Comparison of ENCODE assay signal across 2 cellular contexts in the genomic region with DNA sequence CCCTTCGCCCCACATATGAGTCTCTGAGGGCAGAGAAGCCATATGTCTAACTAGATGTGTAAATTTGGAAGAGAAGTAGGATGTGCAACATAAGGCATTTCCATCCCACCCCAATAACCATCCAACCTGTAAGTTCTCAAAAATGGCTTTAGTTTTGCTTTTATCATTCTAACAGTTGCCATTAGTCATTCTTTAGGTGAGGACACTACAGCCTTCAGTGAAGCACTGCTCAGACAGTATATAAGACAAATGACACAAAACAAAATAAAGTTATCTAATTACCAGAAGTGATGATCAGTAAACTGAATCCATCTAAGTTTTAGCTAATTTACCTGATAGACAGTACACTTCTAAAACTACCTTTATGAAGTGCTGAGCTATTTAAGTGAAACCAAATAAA.
TF ChIP-seq lines count a peak whose summit lies in the region.

No MANE protein-coding gene starts in this region.

TF ChIP-seq in IMR-90, 13 proteins besides CTCF, POLR2A, EP300 and RAD21:
- TF ChIP-seq MAFK (IDR thresholded peaks at IDR 0.05; ENCODE audit: low read depth, low read length): no peak
- no peak for TF ChIP-seq BHLHE40 (IDR thresholded peaks at IDR 0.05; ENCODE audit: low read depth, low read length)
- no peak for TF ChIP-seq NFE2L2 (IDR thresholded peaks at IDR 0.05; ENCODE audit: low read depth, low read length)
- TF ChIP-seq, protein P1, sequence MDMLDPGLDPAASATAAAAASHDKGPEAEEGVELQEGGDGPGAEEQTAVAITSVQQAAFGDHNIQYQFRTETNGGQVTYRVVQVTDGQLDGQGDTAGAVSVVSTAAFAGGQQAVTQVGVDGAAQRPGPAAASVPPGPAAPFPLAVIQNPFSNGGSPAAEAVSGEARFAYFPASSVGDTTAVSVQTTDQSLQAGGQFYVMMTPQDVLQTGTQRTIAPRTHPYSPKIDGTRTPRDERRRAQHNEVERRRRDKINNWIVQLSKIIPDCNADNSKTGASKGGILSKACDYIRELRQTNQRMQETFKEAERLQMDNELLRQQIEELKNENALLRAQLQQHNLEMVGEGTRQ (IDR thresholded peaks at IDR 0.05; ENCODE audit: low read depth, low read length): no peak
- no peak for TF ChIP-seq RFX5 (IDR thresholded peaks at IDR 0.05; ENCODE audit: low read depth, low read length)
- TF ChIP-seq CHD1 (IDR thresholded peaks at IDR 0.05; ENCODE audit: low read depth, low read length): no peak
- no peak for TF ChIP-seq FOS (IDR thresholded peaks at IDR 0.05; ENCODE audit: low read depth, low read length)
- TF ChIP-seq CEBPB (IDR thresholded peaks at IDR 0.05; ENCODE audit: low read depth, low read length): no peak
- TF ChIP-seq, protein P2, sequence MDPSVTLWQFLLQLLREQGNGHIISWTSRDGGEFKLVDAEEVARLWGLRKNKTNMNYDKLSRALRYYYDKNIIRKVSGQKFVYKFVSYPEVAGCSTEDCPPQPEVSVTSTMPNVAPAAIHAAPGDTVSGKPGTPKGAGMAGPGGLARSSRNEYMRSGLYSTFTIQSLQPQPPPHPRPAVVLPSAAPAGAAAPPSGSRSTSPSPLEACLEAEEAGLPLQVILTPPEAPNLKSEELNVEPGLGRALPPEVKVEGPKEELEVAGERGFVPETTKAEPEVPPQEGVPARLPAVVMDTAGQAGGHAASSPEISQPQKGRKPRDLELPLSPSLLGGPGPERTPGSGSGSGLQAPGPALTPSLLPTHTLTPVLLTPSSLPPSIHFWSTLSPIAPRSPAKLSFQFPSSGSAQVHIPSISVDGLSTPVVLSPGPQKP (IDR thresholded peaks at IDR 0.05; ENCODE audit: borderline replicate concordance, low read depth, low read length): no peak
- no peak for TF ChIP-seq RCOR1 (IDR thresholded peaks at IDR 0.05; ENCODE audit: insufficient replicate concordance, low read length)
- no peak for TF ChIP-seq MAZ (IDR thresholded peaks at IDR 0.05; ENCODE audit: borderline replicate concordance, low read depth, low read length)
- no peak for TF ChIP-seq SMC3 (IDR thresholded peaks at IDR 0.05; ENCODE audit: low read depth, low read length)
- TF ChIP-seq MXI1 (IDR thresholded peaks at IDR 0.05; ENCODE audit: borderline replicate concordance, low read depth, low read length): no peak

TF ChIP-seq in H1, 55 proteins besides CTCF, POLR2A, EP300 and RAD21:
- TF ChIP-seq CTBP2 (IDR thresholded peaks at IDR 0.05; ENCODE audit: borderline replicate concordance, insufficient read depth, insufficient read length, low read length) (no peak), SIRT6 (IDR thresholded peaks at IDR 0.05; ENCODE audit: low read length) (no peak), KDM5A (IDR thresholded peaks at IDR 0.05; ENCODE audit: low read length) (no peak), FOSL1 (IDR thresholded peaks at IDR 0.05; ENCODE audit: insufficient read depth, low read depth, low read length) (no peak), SUZ12 (IDR thresholded peaks at IDR 0.05; ENCODE audit: low read length) (no peak)
TF ChIP-seq in H1: peak in this region for 0.
